In the genomic region with DNA sequence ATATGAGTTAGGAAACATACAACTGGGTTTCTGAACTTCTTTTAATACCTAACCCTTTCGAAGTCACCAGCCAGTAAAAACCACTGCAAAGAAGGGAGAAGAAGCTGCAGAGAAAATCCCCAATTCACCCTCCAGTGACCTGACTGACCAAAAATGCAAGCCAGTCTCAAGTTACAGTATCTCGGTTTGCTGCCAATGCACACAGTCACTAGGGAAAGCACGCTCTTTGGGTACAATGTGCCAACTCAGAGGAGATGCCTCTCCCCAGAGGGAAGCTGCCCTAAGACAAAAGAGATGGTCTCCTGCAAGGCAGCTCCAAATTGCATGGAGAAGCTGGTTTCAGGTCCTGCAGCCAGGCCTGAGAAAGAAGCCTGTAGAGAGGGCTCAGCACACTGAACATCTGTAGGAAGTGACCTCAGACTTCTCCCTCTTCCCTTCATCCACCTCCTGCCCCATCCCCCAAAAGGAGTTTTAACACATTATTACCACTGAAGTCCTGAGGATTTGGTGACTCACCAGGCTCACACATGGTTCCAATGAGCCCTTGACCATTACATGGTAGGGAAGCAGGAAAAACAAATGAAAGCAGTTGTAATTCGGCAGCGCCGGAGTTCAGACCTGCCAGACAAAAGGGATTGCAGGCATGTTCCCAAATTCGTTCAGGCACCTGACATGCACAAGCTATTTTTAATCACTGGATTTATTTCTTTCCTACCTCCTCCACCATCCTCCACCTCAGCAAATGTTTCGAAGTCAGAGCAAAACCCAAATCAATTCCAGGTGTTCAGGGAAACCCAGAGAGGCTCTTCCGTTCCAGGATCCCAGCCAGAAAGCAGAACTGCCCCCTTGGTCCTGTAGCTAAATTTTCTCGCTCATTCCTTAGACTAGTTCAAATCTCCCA, we compare ENCODE assay signal across 8 cellular contexts.
A peak's percentile ranks its signal among the peaks of the same experiment; 100 is the strongest.
DNase-seq lines count a peak whose midpoint lies in the region; ATAC-seq and TF ChIP-seq lines count a peak whose summit lies in the region.

No MANE protein-coding gene starts in this region.

- peak; percentile 26 for TF ChIP-seq POLR2A in GM18951 (IDR thresholded peaks at IDR 0.05; ENCODE audit: extremely low read depth, insufficient read depth, insufficient read length)

- in situ Hi-C loops in GM18951 (cut with MboI; ENCODE audit: low sequenced_read_pairs, unreplicated experiment): no loop called here

- H2AFZ ChIP-seq in osteoblast (ENCODE audit: low read length): no peak overlapping the region

- peaks cover 7% of the 10 kb centered on the region for H4K20me1 ChIP-seq in osteoblast (ENCODE audit: insufficient read depth, low read length)

- H3K27me3 ChIP-seq in osteoblast (ENCODE audit: insufficient read depth, low read length): no peaks in the 10 kb centered on the region

- no peaks in the 10 kb centered on the region for H3K36me3 ChIP-seq in osteoblast (ENCODE audit: insufficient read depth, low read length)

- ATAC-seq in HG03103 (IDR thresholded peaks at IDR 0.05; ENCODE audit: low read depth, unreplicated experiment): peak; percentile 41

- peak; percentile 41 to 68 for DNase-seq in SHP77 (lab: John Stamatoyannopoulos, UW)
- DNase-seq in epidermal melanocyte (ENCODE audit: insufficient read length, low spot score): peak; percentile 46
- peak; percentile 69 for DNase-seq in osteoblast (ENCODE audit: insufficient read length, low spot score, missing footprints)
- DNase-seq in NCI-H2107 (lab: John Stamatoyannopoulos, UW): no peak
- no peak for DNase-seq in activated CD4-positive, CD25-positive, alpha-beta regulatory T cell (lab: John Stamatoyannopoulos, UW)

- TF ChIP-seq CTCF in C4-2B (conservative IDR thresholded peaks at IDR 0.05) (no peak), osteoblast (IDR thresholded peaks at IDR 0.05; ENCODE audit: extremely low read depth, low read depth, low read length) (no peak)

- peak overlapping the region; percentile 78 for H3K4me2 ChIP-seq in osteoblast (ENCODE audit: insufficient read depth, low read length)

- H3K27ac ChIP-seq in C4-2B (peak overlapping the region; percentile 64), osteoblast (ENCODE audit: low read depth, low read length) (peak overlapping the region; percentile 96)

- peak overlapping the region; percentile 54 for H3K4me3 ChIP-seq in osteoblast (ENCODE audit: insufficient read depth, low read length)

- H3K4me1 ChIP-seq in osteoblast (ENCODE audit: insufficient read depth, low read length): peaks cover 95% of the 10 kb centered on the region

- no peaks in the 10 kb centered on the region for H3K9me3 ChIP-seq in osteoblast (ENCODE audit: low read depth, low read length)

- peaks cover 88% of the 10 kb centered on the region for H3K79me2 ChIP-seq in osteoblast (ENCODE audit: insufficient read depth, low read length)

Comparison
In these comparisons a context has a peak if more than half of its experiments do, and no peak if none do; other contexts are left out.
1. DNase-seq: peak in SHP77 (2 of 2), epidermal melanocyte (single experiment) and osteoblast (single experiment); none in NCI-H2107 (single experiment) and activated CD4-positive, CD25-positive, alpha-beta regulatory T cell (0 of 4).